Comparison of ENCODE assay signal across 8 cellular contexts in genomic region chr5:180806351-180807011, GRCh38. TPM values are rescaled to one million over a fixed set of nuclear protein-coding genes. Genes with fewer than 3 reads are reported as not detected.
DNase-seq lines count a peak whose midpoint lies in the region; ATAC-seq and TF ChIP-seq lines count a peak whose summit lies in the region.
"Had no signal": no experiment of that assay in that cellular context is flagged by ENCODE, and none has a peak within 500 bp of the region (broad histone marks: within the 10 kb centered on the region; RNA-seq: fewer than 3 reads in every experiment).

No MANE protein-coding gene starts in this region.

- H3K23ac ChIP-seq in IMR-90 (ENCODE audit: low read depth, low read length), result no peak overlapping the region; the same call in 1 of the 2 replicates

- H3K4me1 ChIP-seq in IMR-90 (ENCODE audit: control insufficient read depth, insufficient read depth, low read length) (peaks cover 16% of the 10 kb centered on the region), gastroesophageal sphincter (peaks cover 5 to 75% (median 52%) of the 10 kb centered on the region in 3 donors)

- H2BK5ac ChIP-seq in IMR-90 (ENCODE audit: low read depth, low read length, poor library complexity, severe bottlenecking), result no peak overlapping the region

- in situ Hi-C loops in IMR-90 (cut with MboI; ENCODE audit: low sequenced_read_pairs) (loop anchor here (10.0 kb wide), 2 partner anchors 378 to 448 kb away; no protein-coding TSS in a partner anchor), KBM-7 (cut with MboI; ENCODE audit: low pct_unique_long_range_greater_than_20kb, low sequenced_read_pairs) (no loop called here)

- no peak for ATAC-seq in IMR-90 (ENCODE audit: low read depth)
- ATAC-seq in activated CD8-positive, alpha-beta T cell treated with anti-CD3 and anti-CD28 coated beads for 36 hours, result no peak
- ATAC-seq in gastroesophageal sphincter, result no peak
- ATAC-seq in stimulated activated effector memory CD8-positive, alpha-beta T cell treated with anti-CD3 and anti-CD28 coated beads, Interleukin-12 subunit alpha, Interleukin-12 subunit beta, amount 100 ng/mL, for 72 hours, result no peak
- no peak for ATAC-seq in HG03354 (IDR thresholded peaks at IDR 0.05; ENCODE audit: poor library complexity, severe bottlenecking, unreplicated experiment)
- ATAC-seq in HG03457 (IDR thresholded peaks at IDR 0.05; ENCODE audit: unreplicated experiment), result no peak

- TF ChIP-seq CTCF in IMR-90 (conservative IDR thresholded peaks at IDR 0.05; ENCODE audit: low read depth, low read length) (no peak), gastroesophageal sphincter (IDR thresholded peaks at IDR 0.05) (no peak)
- TF ChIP-seq CTCF in activated CD8-positive, alpha-beta T cell treated with anti-CD3 and anti-CD28 coated beads for 36 hours (IDR thresholded peaks at IDR 0.05), result no peak

- BruUV-seq in IMR-90 (replicated peaks; lab: Mats Ljungman, UMichigan), result no TSS peak

- no peak overlapping the region for H2AFZ ChIP-seq in IMR-90 (replicated peaks; ENCODE audit: low read length, poor library complexity)

- peak overlapping the region; percentile 88 for H3K4me3 Mint-ChIP-seq in activated CD8-positive, alpha-beta T cell treated with anti-CD3 and anti-CD28 coated beads for 36 hours
- peak overlapping the region; percentile 72 for H3K4me3 Mint-ChIP-seq in stimulated activated effector memory CD8-positive, alpha-beta T cell treated with anti-CD3 and anti-CD28 coated beads, Interleukin-12 subunit alpha, Interleukin-12 subunit beta, amount 100 ng/mL, for 72 hours

- CTCF ChIA-PET in IMR-90 (lab: Yijun Ruan, JAX), result interaction anchor here (1.0 kb wide), 1 partner anchor 22 kb away, joined by 3 read pairs; no protein-coding TSS in a partner anchor
- CTCF ChIA-PET in activated CD8-positive, alpha-beta T cell treated with anti-CD3 and anti-CD28 coated beads for 36 hours (lab: Charles Lee), result interaction anchor here (1.2 to 1.6 kb wide), 3 partner anchors 19 to 62 kb away, joined by 3 read pairs; no protein-coding TSS in a partner anchor

- peaks cover 16% of the 10 kb centered on the region for H3K9me1 ChIP-seq in IMR-90 (ENCODE audit: insufficient read depth, low read length)

- H3K9me3 Mint-ChIP-seq in activated CD8-positive, alpha-beta T cell treated with anti-CD3 and anti-CD28 coated beads for 36 hours, result no peaks in the 10 kb centered on the region
- H3K9me3 Mint-ChIP-seq in stimulated activated effector memory CD8-positive, alpha-beta T cell treated with anti-CD3 and anti-CD28 coated beads, Interleukin-12 subunit alpha, Interleukin-12 subunit beta, amount 100 ng/mL, for 72 hours, result no peaks in the 10 kb centered on the region

- dilution Hi-C loops in IMR-90 (cut with HindIII; ENCODE audit: low sequenced_read_pairs, unreplicated experiment), result no loop called here

- H4K8ac ChIP-seq in IMR-90 (ENCODE audit: low read depth in 2 of 2, low read length in 2 of 2), result no peak overlapping the region

- no peak overlapping the region for H3K4me3 ChIP-seq in IMR-90 (ENCODE audit: insufficient read depth, low read depth, low read length)
- peak overlapping the region in 1 of 2 donors; percentile 3 for H3K4me3 ChIP-seq in gastroesophageal sphincter

- POLR2A ChIA-PET in IMR-90 (lab: Charles Lee; ENCODE audit: unreplicated experiment), result interaction anchor here (0.5 kb wide), 1 partner anchor 24 kb away, joined by 3 read pairs; no protein-coding TSS in a partner anchor
- POLR2A ChIA-PET in activated CD8-positive, alpha-beta T cell treated with anti-CD3 and anti-CD28 coated beads for 36 hours (lab: Charles Lee), result interaction anchor here (0.6 to 10.0 kb wide), 4 partner anchors 11 to 449 kb away, joined by 3 to 87 read pairs (median 4); no protein-coding TSS in a partner anchor

- TF ChIP-seq EP300 in gastroesophageal sphincter (IDR thresholded peaks at IDR 0.05), result no peak

- H3K36me3 ChIP-seq in IMR-90 (ENCODE audit: control insufficient read depth, insufficient read depth, low read length) (peaks cover 10% of the 10 kb centered on the region), gastroesophageal sphincter (no peaks in the 10 kb centered on the region)

- no peak overlapping the region for H3K18ac ChIP-seq in IMR-90 (ENCODE audit: low read depth, low read length)

- no peak for DNase-seq in IMR-90
- peak; percentile 16 for DNase-seq in activated CD8-positive, alpha-beta T cell treated with anti-CD3 and anti-CD28 coated beads for 36 hours
- DNase-seq in stimulated activated effector memory CD8-positive, alpha-beta T cell treated with anti-CD3 and anti-CD28 coated beads, Interleukin-12 subunit alpha, Interleukin-12 subunit beta, amount 100 ng/mL, for 72 hours (ENCODE audit: low spot score in 2 of 2), result no peak
- DNase-seq in KBM-7, result no peak
- DNase-seq: dermis blood vessel endothelial cell had no signal

- no peak overlapping the region for H3K27ac ChIP-seq in IMR-90 (ENCODE audit: insufficient read depth, low read length)
- peak overlapping the region in 3 of 4 donors; percentile 95 to 99 (median 97) for H3K27ac ChIP-seq in gastroesophageal sphincter

- no peak overlapping the region; the same call in 1 of the 2 replicates for H2AK5ac ChIP-seq in IMR-90 (ENCODE audit: low read depth, low read length)

- no peak overlapping the region for H2BK20ac ChIP-seq in IMR-90 (ENCODE audit: low read depth, low read length)

- no peak for TF ChIP-seq POLR2A in IMR-90 (IDR thresholded peaks at IDR 0.05; ENCODE audit: low read depth, low read length)
- TF ChIP-seq POLR2A in gastroesophageal sphincter (IDR thresholded peaks at IDR 0.05), result no peak

- no peak overlapping the region for H2AK9ac ChIP-seq in IMR-90 (replicated peaks; ENCODE audit: low read depth, low read length, poor library complexity)

- peak overlapping the region; percentile 99 for H3K27ac Mint-ChIP-seq in activated CD8-positive, alpha-beta T cell treated with anti-CD3 and anti-CD28 coated beads for 36 hours
- peak overlapping the region; percentile 97 for H3K27ac Mint-ChIP-seq in stimulated activated effector memory CD8-positive, alpha-beta T cell treated with anti-CD3 and anti-CD28 coated beads, Interleukin-12 subunit alpha, Interleukin-12 subunit beta, amount 100 ng/mL, for 72 hours

- H3K56ac ChIP-seq in IMR-90 (ENCODE audit: extremely low read depth, insufficient read depth, low read length), result no peak overlapping the region

- no peaks in the 10 kb centered on the region for H3K27me3 ChIP-seq in IMR-90 (ENCODE audit: control insufficient read depth, insufficient read depth, low read length)
- no peaks in the 10 kb centered on the region for H3K27me3 ChIP-seq in gastroesophageal sphincter

- no peak overlapping the region for H3K14ac ChIP-seq in IMR-90 (replicated peaks; ENCODE audit: low read depth, low read length)

- 71% methylated on average over 4 of the region's 9 CpGs; no CpG with 5 or more reads in 1 of the 2 experiments for WGBS in IMR-90 (ENCODE audit: extremely low coverage in 2 of 2, insufficient read length in 1 of 2), 2 experiments
- 40 to 63% methylated on average over 1 to 4 of the region's 9 CpGs for WGBS in gastroesophageal sphincter (ENCODE audit: low coverage in 1 of 2), 2 donors

- H4K5ac ChIP-seq in IMR-90 (ENCODE audit: low read depth, low read length), result no peak overlapping the region

- no peak for TF ChIP-seq RAD21 in IMR-90 (IDR thresholded peaks at IDR 0.05; ENCODE audit: low read length)

- peaks cover 6% of the 10 kb centered on the region for H4K20me1 ChIP-seq in IMR-90 (ENCODE audit: insufficient read depth, low read length)

- H2BK15ac ChIP-seq in IMR-90 (ENCODE audit: low read depth, low read length), result no peak overlapping the region

- H3K79me1 ChIP-seq in IMR-90 (ENCODE audit: low read depth in 1 of 2, low read length in 2 of 2), result peaks cover 39 to 61% of the 10 kb centered on the region in 2 experiments

- H3K9me3 ChIP-seq in IMR-90 (ENCODE audit: control insufficient read depth, insufficient read depth, low read length) (no peaks in the 10 kb centered on the region), gastroesophageal sphincter (no peaks in the 10 kb centered on the region)

- peak overlapping the region; percentile 5; the same call in 1 of the 2 replicates for H3K4me2 ChIP-seq in IMR-90 (ENCODE audit: low read depth, low read length)

- no peak overlapping the region for H4K91ac ChIP-seq in IMR-90 (ENCODE audit: insufficient read depth, low read depth, low read length)

- no peak overlapping the region for H2BK120ac ChIP-seq in IMR-90 (ENCODE audit: low read depth, low read length)

- intact Hi-C loops in IMR-90 (cut with micrococcal nuclease), result no loop called here
- intact Hi-C loops in activated CD8-positive, alpha-beta T cell treated with anti-CD3 and anti-CD28 coated beads for 36 hours (cut with micrococcal nuclease), result no loop called here

- no peak overlapping the region for H3K4ac ChIP-seq in IMR-90 (ENCODE audit: low read depth, low read length)

- H3K27me3 Mint-ChIP-seq in activated CD8-positive, alpha-beta T cell treated with anti-CD3 and anti-CD28 coated beads for 36 hours, result no peaks in the 10 kb centered on the region

- peaks cover 59% of the 10 kb centered on the region for H3K36me3 Mint-ChIP-seq in activated CD8-positive, alpha-beta T cell treated with anti-CD3 and anti-CD28 coated beads for 36 hours (ENCODE audit: low read depth)
- H3K36me3 Mint-ChIP-seq in stimulated activated effector memory CD8-positive, alpha-beta T cell treated with anti-CD3 and anti-CD28 coated beads, Interleukin-12 subunit alpha, Interleukin-12 subunit beta, amount 100 ng/mL, for 72 hours, result peaks cover 72% of the 10 kb centered on the region

- H3K4me1 Mint-ChIP-seq in activated CD8-positive, alpha-beta T cell treated with anti-CD3 and anti-CD28 coated beads for 36 hours (ENCODE audit: low read depth), result peaks cover 40% of the 10 kb centered on the region
- H3K4me1 Mint-ChIP-seq in stimulated activated effector memory CD8-positive, alpha-beta T cell treated with anti-CD3 and anti-CD28 coated beads, Interleukin-12 subunit alpha, Interleukin-12 subunit beta, amount 100 ng/mL, for 72 hours, result peaks cover 61% of the 10 kb centered on the region

- no peak overlapping the region for H3K9ac ChIP-seq in IMR-90 (ENCODE audit: low read depth, low read length)

TF ChIP-seq in IMR-90, 13 proteins besides CTCF, POLR2A, EP300 and RAD21 (continues in another document):
- TF ChIP-seq CHD1 (IDR thresholded peaks at IDR 0.05; ENCODE audit: low read depth, low read length) (no peak), CEBPB (IDR thresholded peaks at IDR 0.05; ENCODE audit: low read depth, low read length) (no peak)

RNA-seq across cellular contexts. Expression of gene MGAT1, which starts 3.9 kb away (rescaled TPM):
- total RNA-seq in IMR-90 (2012; rRNA removed) (56.3 and 62.2 TPM in 2 replicates), gastroesophageal sphincter (100 to 1,000 TPM; 122 to 196 (median 159) TPM)
- polyA plus RNA-seq in IMR-90 (2012; rRNA removed), result 141 and 150 TPM in 2 replicates
- polyA plus RNA-seq in IMR-90 (2012; cell fraction: cytosol; rRNA removed), result 154 and 222 TPM in 2 replicates
- 76.6 and 140 TPM in 2 replicates for polyA plus RNA-seq in IMR-90 (2012; cell fraction: nucleus; rRNA removed; ENCODE audit: low replicate concordance)
- 100 to 1,000 TPM; 161 to 171 TPM for total RNA-seq in activated CD8-positive, alpha-beta T cell treated with anti-CD3 and anti-CD28 coated beads for 36 hours

RNA-seq across cellular contexts. Expression of gene ZFP62, which starts 54.6 kb away (rescaled TPM):
- 20.3 and 29.7 TPM in 2 replicates for total RNA-seq in IMR-90 (2012; rRNA removed)
- 5.4 and 8.2 TPM in 2 replicates for polyA plus RNA-seq in IMR-90 (2012; rRNA removed)
- polyA plus RNA-seq in IMR-90 (2012; cell fraction: cytosol; rRNA removed), result 0.59 and 1.5 TPM in 2 replicates
- 2.2 and 19.6 TPM in 2 replicates for polyA plus RNA-seq in IMR-90 (2012; cell fraction: nucleus; rRNA removed; ENCODE audit: low replicate concordance)
- 10 to 100 TPM; 22.2 to 22.6 TPM for total RNA-seq in activated CD8-positive, alpha-beta T cell treated with anti-CD3 and anti-CD28 coated beads for 36 hours
- total RNA-seq in gastroesophageal sphincter, result 10 to 100 TPM; 19.1 to 34.9 (median 21.4) TPM
